7 cellular contexts compared by ENCODE assay signal in genomic region chr22:44701824-44702478, GRCh38. TPM values are rescaled to one million over a fixed set of nuclear protein-coding genes. Genes with fewer than 3 reads are reported as not detected.
DNase-seq lines count a peak whose midpoint lies in the region; ATAC-seq and FAIRE-seq lines count a peak whose summit lies in the region.

TSS of gene PRR5 (plus strand) at chr22:44702204. CDS start at chr22:44702475, 271 bp downstream.

- H3K36me3 ChIP-seq in effector memory CD4-positive, alpha-beta T cell (ENCODE audit: control insufficient read depth, insufficient read depth, low read length): peaks cover 6% of the 10 kb centered on the region
- no peaks in the 10 kb centered on the region for H3K36me3 ChIP-seq in mesendoderm (ENCODE audit: control insufficient read depth, insufficient read depth, low read length)

- H2BK120ac ChIP-seq in mesendoderm (ENCODE audit: low read depth, low read length): no peak within 1 kb of the TSS

- no peak within 1 kb of the TSS for H4K5ac ChIP-seq in mesendoderm (ENCODE audit: low read length)

- peak within 1 kb of the TSS; percentile 58 for H3K4me2 ChIP-seq in mesendoderm (ENCODE audit: low read length)

- H4K8ac ChIP-seq in mesendoderm (ENCODE audit: low read depth, low read length): no peak within 1 kb of the TSS

- peaks cover 20% of the 10 kb centered on the region for H3K4me1 ChIP-seq in effector memory CD4-positive, alpha-beta T cell (ENCODE audit: control insufficient read depth, insufficient read depth, low read length, poor library complexity, severe bottlenecking)
- peaks cover 2% of the 10 kb centered on the region for H3K4me1 ChIP-seq in mesendoderm (ENCODE audit: control insufficient read depth, low read depth, low read length)

- H2AK5ac ChIP-seq in mesendoderm (ENCODE audit: low read length): no peak within 1 kb of the TSS

- ATAC-seq in HG02938 (IDR thresholded peaks at IDR 0.05; ENCODE audit: unreplicated experiment): peak; percentile 47

- peak within 1 kb of the TSS; percentile 68 for H3K4me3 ChIP-seq in effector memory CD4-positive, alpha-beta T cell (ENCODE audit: insufficient read depth, low read depth, low read length, poor library complexity, severe bottlenecking)
- H3K4me3 ChIP-seq in mesendoderm (ENCODE audit: low read length): peak within 1 kb of the TSS; percentile 48

- H3K9me3 ChIP-seq in effector memory CD4-positive, alpha-beta T cell (ENCODE audit: control insufficient read depth, low read length): no peaks in the 10 kb centered on the region

- H2BK5ac ChIP-seq in mesendoderm (ENCODE audit: low read length): no peak within 1 kb of the TSS

- peak within 1 kb of the TSS; percentile 82 for H3K56ac ChIP-seq in mesendoderm (ENCODE audit: low read length)

- no peaks in the 10 kb centered on the region for H3K79me2 ChIP-seq in mesendoderm (ENCODE audit: control insufficient read depth, insufficient read depth, low read length)

- FAIRE-seq in GM18507 (lab: Jason Lieb, UNC): peak; percentile 78

- DNase-seq in GM18507 (ENCODE audit: extremely low spot score, insufficient read length, low read depth) (peak; percentile 62), NCI-H748 (lab: John Stamatoyannopoulos, UW; ENCODE audit: unreplicated experiment) (peak; percentile 81), mesendoderm (peak; percentile 74)
- peak; percentile 36 to 67 for DNase-seq in activated CD8-positive, alpha-beta memory T cell treated with anti-CD3 and anti-CD28 coated beads for 1 hour (ENCODE audit: extremely low read depth in 1 of 2, low read depth in 1 of 2)
- DNase-seq in effector memory CD4-positive, alpha-beta T cell: peak; percentile 71 to 79 (median 75)
- peak; percentile 57 for DNase-seq in stimulated activated CD8-positive, alpha-beta memory T cell treated with anti-CD3 and anti-CD28 coated beads, Interleukin-15, amount 100 ng/mL, for 24 hours (ENCODE audit: low read depth)

- peak within 1 kb of the TSS; percentile 70 for H3K9ac ChIP-seq in mesendoderm (ENCODE audit: low read length)

- no CpG with 5 or more reads among the region's 88 CpGs for WGBS in mesendoderm (ENCODE audit: extremely low coverage, insufficient coverage, low lambda C conversion rate)

- H3K18ac ChIP-seq in mesendoderm (ENCODE audit: low read length): peak within 1 kb of the TSS; percentile 35

- no peaks in the 10 kb centered on the region for H3K79me1 ChIP-seq in mesendoderm (ENCODE audit: low read length)

- H2BK15ac ChIP-seq in mesendoderm (replicated peaks; ENCODE audit: low read depth): no peak within 1 kb of the TSS

- H3K27me3 ChIP-seq in effector memory CD4-positive, alpha-beta T cell (replicated peaks; ENCODE audit: control insufficient read depth, insufficient read depth, low read length, poor library complexity, severe bottlenecking): no peaks in the 10 kb centered on the region
- H3K27me3 ChIP-seq in mesendoderm (ENCODE audit: insufficient read depth, low read length, poor library complexity): no peaks in the 10 kb centered on the region

- H3K27ac ChIP-seq in effector memory CD4-positive, alpha-beta T cell (ENCODE audit: insufficient read depth, low read length, poor library complexity, severe bottlenecking): peak within 1 kb of the TSS; percentile 64
- no peak within 1 kb of the TSS for H3K27ac ChIP-seq in mesendoderm (ENCODE audit: low read depth, low read length)

- H3K23ac ChIP-seq in mesendoderm (ENCODE audit: low read length): no peak within 1 kb of the TSS

- no peak within 1 kb of the TSS for H3K4ac ChIP-seq in mesendoderm (ENCODE audit: low read depth, low read length)

RNA-seq across cellular contexts. Expression of gene PRR5, which starts in this region (rescaled TPM):
- polyA plus RNA-seq in mesendoderm (2013, experiment 1 of 2): 9.1 TPM
- 9.0 TPM for polyA plus RNA-seq in mesendoderm (2013, experiment 2 of 2)
